Comparison of ENCODE assay signal across 14 cellular contexts in genomic region chr10:133237241-133238065, GRCh38. TPM values are rescaled to one million over a fixed set of nuclear protein-coding genes. Genes with fewer than 3 reads are reported as not detected.
DNase-seq lines count a peak whose midpoint lies in the region; ATAC-seq and TF ChIP-seq lines count a peak whose summit lies in the region.
"Had no signal": no experiment of that assay in that cellular context is flagged by ENCODE, and none has a peak within 500 bp of the region (broad histone marks: within the 10 kb centered on the region; RNA-seq: fewer than 3 reads in every experiment).

Gene VENTX (plus strand): TSS chr10:133237855. CDS start chr10:133237915, 60 bp downstream.

- no peaks in the 10 kb centered on the region for H3K9me3 ChIP-seq in heart right ventricle
- H3K9me3 ChIP-seq in mesodermal cell (ENCODE audit: control insufficient read depth, low read length), result no peaks in the 10 kb centered on the region
- no peaks in the 10 kb centered on the region for H3K9me3 ChIP-seq in vagina

- intact Hi-C loops in heart right ventricle (cut with DNase I) (no loop called here), left cardiac atrium (cut with DNase I) (no loop called here), dorsolateral prefrontal cortex (cut with DNase I) (no loop called here), vagina (cut with DNase I) (no loop called here)

- ATAC-seq in heart right ventricle (peak in 1 of 8 donors; percentile 12), left cardiac atrium (no peak)

- H3K36me3 ChIP-seq in heart right ventricle, result no peaks in the 10 kb centered on the region
- no peaks in the 10 kb centered on the region for H3K36me3 ChIP-seq in mesodermal cell (ENCODE audit: control insufficient read depth, insufficient read depth, low read length)
- H3K36me3 ChIP-seq in vagina, result no peaks in the 10 kb centered on the region

- no peak for TF ChIP-seq POLR2A in vagina (IDR thresholded peaks at IDR 0.05)

- TF ChIP-seq CTCF in heart right ventricle (IDR thresholded peaks at IDR 0.05) (no peak), dorsolateral prefrontal cortex (IDR thresholded peaks at IDR 0.05 in 54 of 56, conservative IDR thresholded peaks at IDR 0.05 in 2 of 56; ENCODE audit: low read depth in 1 of 56, partially characterized antibody in 56 of 56) (no peak), vagina (IDR thresholded peaks at IDR 0.05) (no peak)

- 2 to 6% methylated on average over 63 of the region's 63 CpGs for WGBS in heart right ventricle, 2 donors
- 0 to 1% methylated on average over 47 to 49 of the region's 63 CpGs for WGBS in mesodermal cell (ENCODE audit: insufficient coverage in 2 of 2), 2 experiments

- H3K27me3 ChIP-seq in heart right ventricle (peaks cover 34 to 96% (median 92%) of the 10 kb centered on the region in 7 donors), dorsolateral prefrontal cortex (peaks cover 0 to 91% (median 74%) of the 10 kb centered on the region in 45 donors), vagina (peaks cover 18% of the 10 kb centered on the region)

- H3K4me1 ChIP-seq in heart right ventricle, result peaks cover 0 to 36% (median 22%) of the 10 kb centered on the region in 9 donors
- peaks cover 15% of the 10 kb centered on the region for H3K4me1 ChIP-seq in mesodermal cell (ENCODE audit: control insufficient read depth, insufficient read depth, low read length, poor library complexity, severe bottlenecking)
- H3K4me1 ChIP-seq in vagina, result peaks cover 29% of the 10 kb centered on the region

- peak within 1 kb of the TSS in 2 of 10 donors; percentile 29 to 85 for H3K27ac ChIP-seq in heart right ventricle
- H3K27ac ChIP-seq in dorsolateral prefrontal cortex, result no peak within 1 kb of the TSS
- no peak within 1 kb of the TSS for H3K27ac ChIP-seq in mesodermal cell (ENCODE audit: low read depth, low read length, severe bottlenecking)
- H3K27ac ChIP-seq in vagina, result no peak within 1 kb of the TSS

- H3K4me3 ChIP-seq in heart right ventricle, result peak within 1 kb of the TSS in 8 of 10 donors; percentile 1 to 51 (median 30)
- H3K4me3 ChIP-seq in dorsolateral prefrontal cortex, result peak within 1 kb of the TSS in 33 of 59 donors; percentile 4 to 48 (median 25)
- peak within 1 kb of the TSS; percentile 28 for H3K4me3 ChIP-seq in mesodermal cell (ENCODE audit: extremely low read depth, insufficient read depth, low read length, poor library complexity, severe bottlenecking)
- H3K4me3 ChIP-seq in vagina, result peak within 1 kb of the TSS; percentile 15 to 25

- DNase-seq in heart right ventricle, result no peak
- DNase-seq in left cardiac atrium, result no peak
- no peak for DNase-seq in dorsolateral prefrontal cortex
- DNase-seq in vagina (ENCODE audit: extremely low spot score in 2 of 2), result no peak
- no peak for DNase-seq in retina
- no peak for DNase-seq in anterior cingulate cortex (lab: John Stamatoyannopoulos, UW)
- no peak for DNase-seq in activated gamma-delta T cell (lab: John Stamatoyannopoulos, UW)
- DNase-seq: head of caudate nucleus; NCI-H1417 treated with DMSO at 0.1 percent for 48 hours; OCI-M1; stimulated activated CD4-positive, alpha-beta T cell treated with anti-CD3 and anti-CD28 coated beads, Interleukin-4, amount 100 ng/mL, for 1 hour had no signal

RNA-seq across cellular contexts. Expression of gene VENTX, which starts in this region (rescaled TPM):
- total RNA-seq in heart right ventricle (1 to 10 TPM in 1 of 10 donors, under 1 TPM in 8, not detected in 1; 0.19 to 1.5 (median 0.42) TPM), left cardiac atrium (1 to 10 TPM; 1.3 TPM), dorsolateral prefrontal cortex (1 to 10 TPM in 33 of 120 experiments, under 1 TPM in 76, not detected in 11; 0.16 to 3.2 (median 0.81) TPM), vagina (0.98 TPM)
- polyA plus RNA-seq in heart right ventricle, result 1 to 10 TPM in 1 of 2 donors, under 1 TPM in 1; 0.83 to 1.3 TPM
- 0.37 TPM for polyA plus RNA-seq in mesodermal cell (2013, experiment 1 of 2)
- 0.25 TPM for polyA plus RNA-seq in mesodermal cell (2013, experiment 2 of 2)
- total RNA-seq: activated T-helper 2 cell treated with anti-CD3 and anti-CD28 coated beads, Interferon-gamma antibody, Interleukin-2, Interleukin-4, amounts not matched to agents 10 μg/mL and 5 μg/mL and 100 μg/mL, durations not matched to agents 14 hours and 24 hours and 36 hours had no signal
- polyA plus RNA-seq: BJ had no signal
